16 cellular contexts compared by ENCODE assay signal in genomic region chr5:144167998-144168397, GRCh38. TPM values are rescaled to one million over a fixed set of nuclear protein-coding genes. Genes with fewer than 3 reads are reported as not detected.
DNase-seq lines count a peak whose midpoint lies in the region; ATAC-seq, FAIRE-seq and TF ChIP-seq lines count a peak whose summit lies in the region.
"Had no signal": no experiment of that assay in that cellular context is flagged by ENCODE, and none has a peak within 500 bp of the region (broad histone marks: within the 10 kb centered on the region; RNA-seq: fewer than 3 reads in every experiment).

No MANE protein-coding gene starts in this region.

- CTCF ChIA-PET in activated CD4-positive, alpha-beta T cell treated with anti-CD3 and anti-CD28 coated beads for 36 hours (lab: Charles Lee), result no interaction called here
- CTCF ChIA-PET in GM12878 (lab: Yijun Ruan, JAX), result no interaction called here
- CTCF ChIA-PET in GM10248 (lab: Yijun Ruan, JAX), result interaction anchor here (1.6 kb wide), 1 partner anchor 24 kb away, joined by 3 read pairs; no protein-coding TSS in a partner anchor
- CTCF ChIA-PET in HEK293T (lab: Yijun Ruan, JAX), result no interaction called here

- no peak for TF ChIP-seq EP300 in GM12878 (IDR thresholded peaks at IDR 0.05; ENCODE audit: borderline replicate concordance in 1 of 2, control insufficient read depth in 1 of 2, low read depth in 2 of 2, low read length in 2 of 2)

- H2AFZ ChIP-seq in GM12878 (ENCODE audit: control insufficient read depth, low read depth, low read length), result no peak overlapping the region

- DNase-seq in activated CD4-positive, alpha-beta T cell treated with anti-CD3 and anti-CD28 coated beads for 36 hours, result no peak
- no peak for DNase-seq in activated CD4-positive, alpha-beta T cell treated with anti-CD3 and anti-CD28 coated beads, Interleukin-2, amount 50 U/mL, for 48 hours
- DNase-seq in GM12892 (ENCODE audit: insufficient read length) (no peak), GM12878 (ENCODE audit: low read depth, low spot score) (no peak), mesothelial cell of epicardium (ENCODE audit: low spot score in 2 of 2, unreplicated experiment in 2 of 2) (no peak), NCI-H345 (lab: John Stamatoyannopoulos, UW) (no peak), GM10248 (ENCODE audit: extremely low spot score) (no peak), HEK293T (ENCODE audit: extremely low spot score) (no peak)
- DNase-seq: activated CD8-positive, alpha-beta memory T cell treated with anti-CD3 and anti-CD28 coated beads for 24 hours; body of pancreas; heart right ventricle had no signal

- H3K4me3 Mint-ChIP-seq in activated CD4-positive, alpha-beta T cell treated with anti-CD3 and anti-CD28 coated beads for 36 hours, result no peak overlapping the region
- H3K4me3 Mint-ChIP-seq in mesothelial cell of epicardium, result peak overlapping the region; percentile 80
- H3K4me3 Mint-ChIP-seq: dendritic cell treated with granulocyte-macrophage colony-stimulating factor and Interleukin-4, amounts not matched to agents 40 ng/mL and 50 ng/mL, for 4 days had no signal

- POLR2A ChIA-PET in activated CD4-positive, alpha-beta T cell treated with anti-CD3 and anti-CD28 coated beads for 36 hours (lab: Charles Lee), result no interaction called here
- POLR2A ChIA-PET in GM12878 (lab: Charles Lee), result no interaction called here
- POLR2A ChIA-PET in GM10248 (lab: Yijun Ruan, JAX), result no interaction called here
- POLR2A ChIA-PET in HEK293T (lab: Yijun Ruan, JAX), result no interaction called here

- SMC1A ChIA-PET in GM12878 (lab: Charles Lee; ENCODE audit: uncharacterized antibody, unreplicated experiment), result interaction anchor here (1.4 to 5.6 kb wide), 4 partner anchors 9 to 24 kb away, joined by 3 to 41 read pairs (median 20); no protein-coding TSS in a partner anchor

- RAD21 ChIA-PET in GM12878 (lab: Charles Lee; ENCODE audit: unreplicated experiment), result no interaction called here

- H3K4me3 ChIP-seq in GM12878, result peak overlapping the region; percentile 93; the same call in 1 of the 2 replicates
- H3K4me3 ChIP-seq: body of pancreas, right atrium auricular region had no signal

- peaks cover 43% of the 10 kb centered on the region for H3K4me1 Mint-ChIP-seq in activated CD4-positive, alpha-beta T cell treated with anti-CD3 and anti-CD28 coated beads for 36 hours
- peaks cover 27% of the 10 kb centered on the region for H3K4me1 Mint-ChIP-seq in mesothelial cell of epicardium

- no TSS peak for BruUV-seq in GM12878 (replicated peaks; lab: Mats Ljungman, UMichigan)

- ATAC-seq in activated CD4-positive, alpha-beta T cell treated with anti-CD3 and anti-CD28 coated beads for 36 hours, result no peak
- ATAC-seq in GM12878, result no peak
- ATAC-seq: body of pancreas, heart right ventricle had no signal

- peak overlapping the region; percentile 71 for H3K27ac Mint-ChIP-seq in activated CD4-positive, alpha-beta T cell treated with anti-CD3 and anti-CD28 coated beads for 36 hours
- H3K27ac Mint-ChIP-seq in mesothelial cell of epicardium, result no peak overlapping the region
- H3K27ac Mint-ChIP-seq: dendritic cell treated with granulocyte-macrophage colony-stimulating factor and Interleukin-4, amounts not matched to agents 40 ng/mL and 50 ng/mL, for 4 days had no signal

- no peaks in the 10 kb centered on the region for H3K4me1 ChIP-seq in GM12878 (ENCODE audit: control insufficient read depth, insufficient read depth, low read length)

- peaks cover 32% of the 10 kb centered on the region for H3K36me3 Mint-ChIP-seq in activated CD4-positive, alpha-beta T cell treated with anti-CD3 and anti-CD28 coated beads for 36 hours (ENCODE audit: low read depth)
- H3K36me3 Mint-ChIP-seq in mesothelial cell of epicardium, result peaks cover 8% of the 10 kb centered on the region

- TF ChIP-seq RAD21 in GM12878 (IDR thresholded peaks at IDR 0.05; ENCODE audit: insufficient read depth, low read depth, low read length), result no peak

- H3K27me3 ChIP-seq in GM12878 (replicated peaks in 1 of 2; ENCODE audit: control insufficient read depth in 2 of 2, insufficient read depth in 2 of 2, low read length in 1 of 2), result no peaks in the 10 kb centered on the region
- H3K27me3 ChIP-seq: body of pancreas, heart right ventricle, right atrium auricular region had no signal

- no peaks in the 10 kb centered on the region for H4K20me1 ChIP-seq in GM12878 (ENCODE audit: control insufficient read depth, insufficient read depth)

- no peaks in the 10 kb centered on the region for H3K9me3 ChIP-seq in GM12878 (replicated peaks; ENCODE audit: control insufficient read depth, insufficient read depth, low read length)
- H3K9me3 ChIP-seq: body of pancreas, heart right ventricle, neutrophil, right atrium auricular region had no signal

- H3K79me2 ChIP-seq in GM12878 (ENCODE audit: control insufficient read depth, insufficient read depth, low read length), result peaks cover 38% of the 10 kb centered on the region

- H3K4me2 ChIP-seq in GM12878 (ENCODE audit: control insufficient read depth, insufficient read depth), result peak overlapping the region; percentile 44; the same call in 1 of the 2 replicates

- TF ChIP-seq CTCF in GM12878 (IDR thresholded peaks at IDR 0.05 in 2 of 3, conservative IDR thresholded peaks at IDR 0.05 in 1 of 3; ENCODE audit: control insufficient read depth in 2 of 3, extremely low read depth in 1 of 3, insufficient read depth in 1 of 3, low read depth in 3 of 3, low read length in 3 of 3) (no peak), mesothelial cell of epicardium (IDR thresholded peaks at IDR 0.05; ENCODE audit: unreplicated experiment) (no peak), GM10248 (IDR thresholded peaks at IDR 0.05; ENCODE audit: control extremely low read depth, extremely low read depth, low read depth, missing control alignments) (no peak)

- H3K27ac ChIP-seq in GM12878 (ENCODE audit: control insufficient read depth, insufficient read depth), result no peak overlapping the region
- H3K27ac ChIP-seq: body of pancreas, heart right ventricle, neutrophil, right atrium auricular region, VCaP had no signal

- no peak for TF ChIP-seq POLR2A in GM12892 (IDR thresholded peaks at IDR 0.05; ENCODE audit: low read depth, low read length)
- TF ChIP-seq POLR2A in GM12878 (IDR thresholded peaks at IDR 0.05; ENCODE audit: low read depth, low read length), result no peak

- H3K9me3 Mint-ChIP-seq in activated CD4-positive, alpha-beta T cell treated with anti-CD3 and anti-CD28 coated beads for 36 hours (ENCODE audit: low read depth), result no peaks in the 10 kb centered on the region
- peaks cover 2% of the 10 kb centered on the region for H3K9me3 Mint-ChIP-seq in mesothelial cell of epicardium
- H3K9me3 Mint-ChIP-seq: dendritic cell treated with granulocyte-macrophage colony-stimulating factor and Interleukin-4, amounts not matched to agents 40 ng/mL and 50 ng/mL, for 4 days had no signal

- peaks cover 0 to 12% of the 10 kb centered on the region in 2 experiments; a peak in 3 of 4 replicates for H3K36me3 ChIP-seq in GM12878 (ENCODE audit: control insufficient read depth in 2 of 2, insufficient read depth in 2 of 2, low read length in 1 of 2)

- H3K9ac ChIP-seq in GM12878 (ENCODE audit: control insufficient read depth, insufficient read depth, low read length), result no peak overlapping the region

- 51% methylated on average over 3 of the region's 3 CpGs for WGBS in GM12878 (ENCODE audit: insufficient coverage, insufficient replicate concordance, low lambda C conversion rate, missing lambda C conversion rate)

- intact Hi-C loops in activated CD4-positive, alpha-beta T cell treated with anti-CD3 and anti-CD28 coated beads for 36 hours (cut with DNase I, micrococcal nuclease), result no loop called here
- intact Hi-C loops in GM12878 (cut with micrococcal nuclease; ENCODE audit: unreplicated experiment), result loop anchor here (2.0 kb wide), 1 partner anchor 13 kb away; no protein-coding TSS in a partner anchor

- in situ Hi-C loops in GM12878 (cut with MboI), result no loop called here

- FAIRE-seq in GM12892 (lab: Jason Lieb, UNC), result peak; percentile 48
- no peak for FAIRE-seq in GM12878 (lab: Jason Lieb, UNC)
- FAIRE-seq: islet of Langerhans had no signal

- H3K27me3 Mint-ChIP-seq in activated CD4-positive, alpha-beta T cell treated with anti-CD3 and anti-CD28 coated beads for 36 hours, result no peaks in the 10 kb centered on the region
- H3K27me3 Mint-ChIP-seq in mesothelial cell of epicardium (ENCODE audit: low read depth), result peaks cover 2% of the 10 kb centered on the region

RNA-seq across cellular contexts. Expression of gene YIPF5, which starts 2.5 kb away (rescaled TPM):
- total RNA-seq in activated CD4-positive, alpha-beta T cell treated with anti-CD3 and anti-CD28 coated beads for 36 hours, result 10 to 100 TPM; 39.1 to 44.2 TPM
- 25.9 TPM for polyA plus RNA-seq in GM12892 (2012; ENCODE audit: missing spikeins)
- 38.0 and 42.4 TPM in 2 replicates for total RNA-seq in GM12878 (2013; cell fraction: nucleolus; rRNA removed)
- total RNA-seq in GM12878 (2014; rRNA removed), result 24.3 and 26.9 TPM in 2 replicates
- 33.5 and 34.0 TPM in 2 replicates for total RNA-seq in GM12878 (2014; rRNA removed; fragmentation: Illumina TruSeq; extraction: Trizol)
- total RNA-seq in GM12878 (2021), result 25.9 TPM in 2 replicates
- polyA plus RNA-seq in GM12878 (2011; ENCODE audit: low read depth), result 63.1 TPM
- polyA plus RNA-seq in GM12878 (2011; rRNA removed), result 50.4 and 58.7 TPM in 2 replicates
- 24.5 and 41.7 TPM in 2 replicates for polyA plus RNA-seq in GM12878 (2011; cell fraction: cytosol; rRNA removed)
- polyA plus RNA-seq in GM12878 (2011; cell fraction: nucleus; rRNA removed), result 9.1 and 11.1 TPM in 2 replicates
- 30.5 and 31.8 TPM in 2 replicates for polyA plus RNA-seq in GM12878 (2012)
- 34.6 and 42.1 TPM in 2 replicates for polyA plus RNA-seq in GM12878 (2014; fragmentation: Illumina TruSeq; extraction: Trizol)
- 10 to 100 TPM; 25.4 to 47.9 TPM for polyA plus RNA-seq in GM12878 (2014; fragmentation: Nextera tagmentation; extraction: Ambion mirVana)
- 19.5 and 20.0 TPM in 2 replicates for polyA plus RNA-seq in GM12878 (2014; rRNA removed)
- polyA plus RNA-seq in GM12878 (2016; fragmentation: Nextera tagmentation; extraction: Ambion mirVana), result 10 to 100 TPM; 41.5 to 45.5 TPM
- 31.7 and 63.8 TPM in 2 replicates for polyA minus RNA-seq in GM12878 (2011; rRNA and poly(A)+ RNA removed)
- polyA minus RNA-seq in GM12878 (2011; cell fraction: cytosol; rRNA and poly(A)+ RNA removed), result 19.2 and 22.6 TPM in 2 replicates
- polyA minus RNA-seq in GM12878 (2011; cell fraction: nucleus; rRNA and poly(A)+ RNA removed), result 14.0 and 20.1 TPM in 2 replicates
- 60.2 to 63.0 TPM (median 60.2 TPM) in 3 replicates for total RNA-seq in mesothelial cell of epicardium

RNA-seq across cellular contexts. Expression of gene KCTD16, which starts 2.7 kb away (rescaled TPM):
- under 1 TPM; 0.14 to 0.25 TPM for total RNA-seq in activated CD4-positive, alpha-beta T cell treated with anti-CD3 and anti-CD28 coated beads for 36 hours
- 0.13 TPM for polyA plus RNA-seq in GM12892 (2012; ENCODE audit: missing spikeins)
- 1.1 and 1.2 TPM in 2 replicates for total RNA-seq in GM12878 (2013; cell fraction: nucleolus; rRNA removed)
- total RNA-seq in GM12878 (2014; rRNA removed) (0.06 and 0.11 TPM in 2 replicates), GM12878 (2014; rRNA removed; fragmentation: Illumina TruSeq; extraction: Trizol) (0.04 and 0.14 TPM in 2 replicates), GM12878 (2021) (0.10 and 0.19 TPM in 2 replicates), mesothelial cell of epicardium (3.9 to 4.8 TPM (median 4.5 TPM) in 3 replicates)
- polyA plus RNA-seq in GM12878 (2011; ENCODE audit: low read depth), result not detected
- polyA plus RNA-seq in GM12878 (2011; rRNA removed) (0.10 and 0.19 TPM in 2 replicates), GM12878 (2014; fragmentation: Illumina TruSeq; extraction: Trizol) (0.03 TPM in 2 replicates), GM12878 (2014; fragmentation: Nextera tagmentation; extraction: Ambion mirVana) (under 1 TPM in 1 of 2 experiments, not detected in 1; 0.03 TPM), GM12878 (2014; rRNA removed) (0.09 TPM in 2 replicates), GM12878 (2016; fragmentation: Nextera tagmentation; extraction: Ambion mirVana) (not detected)
- 0.07 and 0.09 TPM in 2 replicates for polyA plus RNA-seq in GM12878 (2011; cell fraction: cytosol; rRNA removed)
- polyA plus RNA-seq in GM12878 (2011; cell fraction: nucleus; rRNA removed), result 0.06 and 0.16 TPM in 2 replicates
- polyA plus RNA-seq in GM12878 (2012), result 0.07 TPM in 1 of 2 replicates, not detected in the other
- polyA minus RNA-seq in GM12878 (2011; rRNA and poly(A)+ RNA removed), result 0.26 and 0.59 TPM in 2 replicates
- polyA minus RNA-seq in GM12878 (2011; cell fraction: cytosol; rRNA and poly(A)+ RNA removed), result not detected in 2 replicates
- polyA minus RNA-seq in GM12878 (2011; cell fraction: nucleus; rRNA and poly(A)+ RNA removed), result 0.48 and 0.60 TPM in 2 replicates
